Comparison of ENCODE assay signal across 14 cellular contexts in genomic region chr3:133548090-133548489, GRCh38. TPM values are rescaled to one million over a fixed set of nuclear protein-coding genes. Genes with fewer than 3 reads are reported as not detected.
A peak's percentile ranks its signal among the peaks of the same experiment; 100 is the strongest.
DNase-seq lines count a peak whose midpoint lies in the region; ATAC-seq and TF ChIP-seq lines count a peak whose summit lies in the region.
"Had no signal": no experiment of that assay in that cellular context is flagged by ENCODE, and none has a peak within 500 bp of the region (broad histone marks: within the 10 kb centered on the region; RNA-seq: fewer than 3 reads in every experiment).

No MANE protein-coding gene starts in this region.

- H3K27ac Mint-ChIP-seq in GM23338 = no peak overlapping the region
- H3K27ac Mint-ChIP-seq: activated naive CD8-positive, alpha-beta T cell treated with anti-CD3 and anti-CD28 coated beads, Interleukin-2, amount 50 U/mL, for 24 hours had no signal

- 54% methylated on average over 2 of the region's 2 CpGs for WGBS in SK-N-SH (ENCODE audit: low lambda C conversion rate)

- H3K9me3 ChIP-seq in SK-N-SH (no peaks in the 10 kb centered on the region), skeletal muscle satellite cell (replicated peaks; ENCODE audit: low read length) (no peaks in the 10 kb centered on the region)

- H3K27ac ChIP-seq in GM23338 (ENCODE audit: low read depth) (peak overlapping the region; percentile 56; the same call in 1 of the 2 replicates), SK-N-SH (ENCODE audit: low read depth in 2 of 2, low read length in 1 of 2) (no peak overlapping the region; a peak in 1 of 4 replicates)

- H3K4me2 ChIP-seq in GM23338 (no peak overlapping the region; the same call in 1 of the 2 replicates), SK-N-SH (peak overlapping the region; percentile 55; the same call in 1 of the 2 replicates), skeletal muscle satellite cell (ENCODE audit: low read length) (peak overlapping the region; percentile 63)

- no peak for TF ChIP-seq CTCF in GM23338 (conservative IDR thresholded peaks at IDR 0.05; ENCODE audit: low read depth in 2 of 2)
- TF ChIP-seq CTCF in SK-N-SH (IDR thresholded peaks at IDR 0.05) = no peak

- H3K9ac ChIP-seq in SK-N-SH (no peak overlapping the region), skeletal muscle satellite cell (ENCODE audit: low read depth, low read length) (peak overlapping the region; percentile 70)

- H3K4me1 ChIP-seq in GM23338 (ENCODE audit: insufficient read depth) (peaks cover 7% of the 10 kb centered on the region; the same call in 1 of the 2 replicates), SK-N-SH (ENCODE audit: control insufficient read depth in 1 of 2, insufficient read depth in 2 of 2, low read depth in 1 of 2, low read length in 1 of 2) (no peaks in the 10 kb centered on the region; a peak in 1 of 4 replicates), skeletal muscle satellite cell (ENCODE audit: control insufficient read depth, insufficient read depth, low read length) (peaks cover 20% of the 10 kb centered on the region)

- TF ChIP-seq EP300 in SK-N-SH (IDR thresholded peaks at IDR 0.05; ENCODE audit: borderline replicate concordance in 1 of 2, low read depth in 1 of 2, low read length in 1 of 2) = no peak

- H3K27me3 ChIP-seq in GM23338 (ENCODE audit: insufficient read depth) = no peaks in the 10 kb centered on the region
- no peaks in the 10 kb centered on the region for H3K27me3 ChIP-seq in SK-N-SH (ENCODE audit: insufficient read depth)
- no peaks in the 10 kb centered on the region for H3K27me3 ChIP-seq in skeletal muscle satellite cell (ENCODE audit: control insufficient read depth, insufficient read depth, low read length)

- intact Hi-C loops in left ventricle myocardium superior (cut with micrococcal nuclease) = no loop called here

- H4K20me1 ChIP-seq in GM23338 (replicated peaks; ENCODE audit: insufficient read depth) = no peaks in the 10 kb centered on the region
- no peaks in the 10 kb centered on the region for H4K20me1 ChIP-seq in SK-N-SH (ENCODE audit: insufficient read depth)

- ATAC-seq in GM23338 (no peak), left ventricle myocardium superior (peak; percentile 69), HG03039 (IDR thresholded peaks at IDR 0.05; ENCODE audit: unreplicated experiment) (no peak), HG02759 (IDR thresholded peaks at IDR 0.05; ENCODE audit: unreplicated experiment) (no peak), GM18502 (IDR thresholded peaks at IDR 0.05; ENCODE audit: poor library complexity, unreplicated experiment) (no peak)
- ATAC-seq: activated naive CD8-positive, alpha-beta T cell treated with anti-CD3 and anti-CD28 coated beads, Interleukin-2, amount 50 U/mL, for 24 hours had no signal

- CTCF ChIA-PET in SK-N-SH (lab: Yijun Ruan, JAX) = interaction anchor here (1.0 to 1.1 kb wide), 3 partner anchors 10 to 163 kb away, joined by 3 read pairs; partner anchors contain the start of gene CDV3

- H3K27me3 Mint-ChIP-seq in GM23338 (ENCODE audit: insufficient read depth, low read depth, poor library complexity) = no peaks in the 10 kb centered on the region
- H3K27me3 Mint-ChIP-seq: activated naive CD8-positive, alpha-beta T cell treated with anti-CD3 and anti-CD28 coated beads, Interleukin-2, amount 50 U/mL, for 24 hours had no signal

- no peaks in the 10 kb centered on the region for H3K36me3 ChIP-seq in GM23338 (ENCODE audit: insufficient read depth)
- H3K36me3 ChIP-seq in SK-N-SH (replicated peaks in 1 of 2; ENCODE audit: control insufficient read depth in 1 of 2, insufficient read depth in 2 of 2, low read length in 1 of 2) = no peaks in the 10 kb centered on the region
- no peaks in the 10 kb centered on the region for H3K36me3 ChIP-seq in skeletal muscle satellite cell (ENCODE audit: insufficient read depth, low read length)

- peaks cover 23% of the 10 kb centered on the region; the same call in 2 of the 3 replicates for H3K9me3 Mint-ChIP-seq in GM23338
- H3K9me3 Mint-ChIP-seq: activated naive CD8-positive, alpha-beta T cell treated with anti-CD3 and anti-CD28 coated beads, Interleukin-2, amount 50 U/mL, for 24 hours had no signal

- H3K36me3 Mint-ChIP-seq in GM23338 (ENCODE audit: low read depth) = peaks cover 10% of the 10 kb centered on the region; the same call in 1 of the 3 replicates
- H3K36me3 Mint-ChIP-seq: CD14-positive monocyte had no signal

- peaks cover 14% of the 10 kb centered on the region for H3K4me1 Mint-ChIP-seq in GM23338
- H3K4me1 Mint-ChIP-seq: activated naive CD8-positive, alpha-beta T cell treated with anti-CD3 and anti-CD28 coated beads, Interleukin-2, amount 50 U/mL, for 24 hours had no signal

- H3K79me2 ChIP-seq in GM23338 (replicated peaks; ENCODE audit: insufficient read depth) = no peaks in the 10 kb centered on the region
- H3K79me2 ChIP-seq in SK-N-SH (ENCODE audit: insufficient read depth) = no peaks in the 10 kb centered on the region

- H3K4me3 Mint-ChIP-seq in GM23338 = no peak overlapping the region
- H3K4me3 Mint-ChIP-seq: activated naive CD8-positive, alpha-beta T cell treated with anti-CD3 and anti-CD28 coated beads, Interleukin-2, amount 50 U/mL, for 24 hours; CD14-positive monocyte had no signal

- H2AFZ ChIP-seq in GM23338 = peak overlapping the region; percentile 1; the same call in 1 of the 2 replicates
- peak overlapping the region; percentile 32; the same call in 1 of the 2 replicates for H2AFZ ChIP-seq in SK-N-SH (ENCODE audit: low read depth)

- DNase-seq in GM23338 (ENCODE audit: low spot score) (no peak), SK-N-SH (no peak), left ventricle myocardium superior (no peak), KG1 (lab: John Stamatoyannopoulos, UW) (no peak)
- DNase-seq: activated naive CD8-positive, alpha-beta T cell treated with anti-CD3 and anti-CD28 coated beads, Interleukin-2, amount 50 U/mL, for 24 hours; NCI-H146; NCI-H82; T-helper 9 cell had no signal

- H3K4me3 ChIP-seq in GM23338 (no peak overlapping the region), SK-N-SH (ENCODE audit: low read depth in 2 of 2, low read length in 1 of 2) (no peak overlapping the region), skeletal muscle satellite cell (ENCODE audit: low read length) (peak overlapping the region; percentile 24)
- H3K4me3 ChIP-seq: skin epidermis had no signal

- H3K9me2 ChIP-seq in GM23338 (ENCODE audit: insufficient read depth) (no peaks in the 10 kb centered on the region), SK-N-SH (no peaks in the 10 kb centered on the region)

- no peaks in the 10 kb centered on the region for H3F3A ChIP-seq in GM23338 (replicated peaks; ENCODE audit: low read depth)
- H3F3A ChIP-seq in SK-N-SH (replicated peaks; ENCODE audit: insufficient read depth) = peaks cover 3% of the 10 kb centered on the region

- no peak for TF ChIP-seq RAD21 in SK-N-SH (IDR thresholded peaks at IDR 0.05; ENCODE audit: low read length)

- POLR2A ChIA-PET in SK-N-SH (lab: Yijun Ruan, JAX) = no interaction called here

TF ChIP-seq in GM23338, 12 proteins besides CTCF, POLR2A, EP300 and RAD21 (continues in another document):
- TF ChIP-seq EZH2 (IDR thresholded peaks at IDR 0.05; ENCODE audit: low read depth, unreplicated experiment) (no peak), POLR2AphosphoS5 (IDR thresholded peaks at IDR 0.05; ENCODE audit: low read depth) (no peak)

TF ChIP-seq in SK-N-SH, 30 proteins besides CTCF, POLR2A, EP300 and RAD21 (continues in another document):
- TF ChIP-seq, protein P1, sequence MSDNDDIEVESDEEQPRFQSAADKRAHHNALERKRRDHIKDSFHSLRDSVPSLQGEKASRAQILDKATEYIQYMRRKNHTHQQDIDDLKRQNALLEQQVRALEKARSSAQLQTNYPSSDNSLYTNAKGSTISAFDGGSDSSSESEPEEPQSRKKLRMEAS (IDR thresholded peaks at IDR 0.05; ENCODE audit: low read depth) = no peak
- no peak for TF ChIP-seq TEAD4 (IDR thresholded peaks at IDR 0.05; ENCODE audit: borderline replicate concordance, insufficient read depth)
- no peak for TF ChIP-seq POLR2AphosphoS5 (IDR thresholded peaks at IDR 0.05; ENCODE audit: low read depth, low read length)
- TF ChIP-seq, protein P2, sequence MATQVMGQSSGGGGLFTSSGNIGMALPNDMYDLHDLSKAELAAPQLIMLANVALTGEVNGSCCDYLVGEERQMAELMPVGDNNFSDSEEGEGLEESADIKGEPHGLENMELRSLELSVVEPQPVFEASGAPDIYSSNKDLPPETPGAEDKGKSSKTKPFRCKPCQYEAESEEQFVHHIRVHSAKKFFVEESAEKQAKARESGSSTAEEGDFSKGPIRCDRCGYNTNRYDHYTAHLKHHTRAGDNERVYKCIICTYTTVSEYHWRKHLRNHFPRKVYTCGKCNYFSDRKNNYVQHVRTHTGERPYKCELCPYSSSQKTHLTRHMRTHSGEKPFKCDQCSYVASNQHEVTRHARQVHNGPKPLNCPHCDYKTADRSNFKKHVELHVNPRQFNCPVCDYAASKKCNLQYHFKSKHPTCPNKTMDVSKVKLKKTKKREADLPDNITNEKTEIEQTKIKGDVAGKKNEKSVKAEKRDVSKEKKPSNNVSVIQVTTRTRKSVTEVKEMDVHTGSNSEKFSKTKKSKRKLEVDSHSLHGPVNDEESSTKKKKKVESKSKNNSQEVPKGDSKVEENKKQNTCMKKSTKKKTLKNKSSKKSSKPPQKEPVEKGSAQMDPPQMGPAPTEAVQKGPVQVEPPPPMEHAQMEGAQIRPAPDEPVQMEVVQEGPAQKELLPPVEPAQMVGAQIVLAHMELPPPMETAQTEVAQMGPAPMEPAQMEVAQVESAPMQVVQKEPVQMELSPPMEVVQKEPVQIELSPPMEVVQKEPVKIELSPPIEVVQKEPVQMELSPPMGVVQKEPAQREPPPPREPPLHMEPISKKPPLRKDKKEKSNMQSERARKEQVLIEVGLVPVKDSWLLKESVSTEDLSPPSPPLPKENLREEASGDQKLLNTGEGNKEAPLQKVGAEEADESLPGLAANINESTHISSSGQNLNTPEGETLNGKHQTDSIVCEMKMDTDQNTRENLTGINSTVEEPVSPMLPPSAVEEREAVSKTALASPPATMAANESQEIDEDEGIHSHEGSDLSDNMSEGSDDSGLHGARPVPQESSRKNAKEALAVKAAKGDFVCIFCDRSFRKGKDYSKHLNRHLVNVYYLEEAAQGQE (IDR thresholded peaks at IDR 0.05; ENCODE audit: low read depth, low read length) = no peak
- no peak for TF ChIP-seq TCF12 (IDR thresholded peaks at IDR 0.05)
- no peak for TF ChIP-seq FOSL2 (IDR thresholded peaks at IDR 0.05; ENCODE audit: borderline replicate concordance, low read depth)
- no peak for TF ChIP-seq EZH2phosphoT487 (IDR thresholded peaks at IDR 0.05; ENCODE audit: borderline replicate concordance, low read depth)

RNA-seq across cellular contexts. Expression of gene CDV3, which starts 25.4 kb away (rescaled TPM):
- 119 TPM in 2 replicates for total RNA-seq in GM23338 (2014; rRNA removed; shearing (Covaris generic))
- polyA plus RNA-seq in GM23338 (2016; fragmentation: Nextera tagmentation; extraction: Ambion mirVana) (36.6 and 44.1 TPM in 2 replicates), SK-N-SH (2012; rRNA removed) (35.4 and 43.2 TPM in 2 replicates)
- polyA plus RNA-seq in SK-N-SH (2012; cell fraction: cytosol; rRNA removed) = 53.6 and 71.5 TPM in 2 replicates
- 10.3 and 24.0 TPM in 2 replicates for polyA plus RNA-seq in SK-N-SH (2012; cell fraction: nucleus; rRNA removed)
- 159 TPM for total RNA-seq in left ventricle myocardium superior
- 121 and 149 TPM in 2 replicates for total RNA-seq in skeletal muscle satellite cell (2012; rRNA removed)
